In genomic region chr9:112041536-112042243, GRCh38 we compare ENCODE assay signal across 13 cellular contexts.
DNase-seq lines count a peak whose midpoint lies in the region; ATAC-seq and TF ChIP-seq lines count a peak whose summit lies in the region.
"Had no signal": no experiment of that assay in that cellular context is flagged by ENCODE, and none has a peak within 500 bp of the region (broad histone marks: within the 10 kb centered on the region; RNA-seq: fewer than 3 reads in every experiment).

No MANE protein-coding gene starts in this region.

- H3K9me3 Mint-ChIP-seq in activated naive CD4-positive, alpha-beta T cell treated with anti-CD3 and anti-CD28 coated beads, Interleukin-2, amount 10 ng/mL, durations not matched to agents 7 days and 5 days = no peaks in the 10 kb centered on the region
- H3K9me3 Mint-ChIP-seq in activated naive CD4-positive, alpha-beta T cell treated with anti-CD3 and anti-CD28 coated beads for 36 hours = no peaks in the 10 kb centered on the region
- H3K9me3 Mint-ChIP-seq: CD14-positive monocyte had no signal

- no peak overlapping the region for H3K9ac ChIP-seq in iPS-20b (ENCODE audit: low read depth, low read length)

- H3K27me3 ChIP-seq in iPS-20b (ENCODE audit: insufficient read depth, low read length) (no peaks in the 10 kb centered on the region), suprapubic skin (no peaks in the 10 kb centered on the region)

- CTCF ChIA-PET in activated naive CD4-positive, alpha-beta T cell treated with anti-CD3 and anti-CD28 coated beads, Interleukin-2, amount 10 ng/mL, durations not matched to agents 7 days and 5 days (lab: Charles Lee) = no interaction called here
- CTCF ChIA-PET in activated naive CD4-positive, alpha-beta T cell treated with anti-CD3 and anti-CD28 coated beads for 36 hours (lab: Charles Lee) = no interaction called here

- ATAC-seq in GM19023 (IDR thresholded peaks at IDR 0.05; ENCODE audit: unreplicated experiment) = no peak
- no peak for ATAC-seq in HG02840 (IDR thresholded peaks at IDR 0.05; ENCODE audit: low FRiP score, unreplicated experiment)
- ATAC-seq: left colon had no signal

- peaks cover 23% of the 10 kb centered on the region for H3K4me1 ChIP-seq in iPS-20b (ENCODE audit: insufficient read depth, low read length)
- H3K4me1 ChIP-seq in suprapubic skin = no peaks in the 10 kb centered on the region

- 59% methylated on average over 8 of the region's 8 CpGs for WGBS in suprapubic skin

- H3K4me1 Mint-ChIP-seq in activated naive CD4-positive, alpha-beta T cell treated with anti-CD3 and anti-CD28 coated beads, Interleukin-2, amount 10 ng/mL, durations not matched to agents 7 days and 5 days = peaks cover 44% of the 10 kb centered on the region
- peaks cover 25% of the 10 kb centered on the region for H3K4me1 Mint-ChIP-seq in activated naive CD4-positive, alpha-beta T cell treated with anti-CD3 and anti-CD28 coated beads for 36 hours (ENCODE audit: low read depth)

- TF ChIP-seq EP300 in suprapubic skin (IDR thresholded peaks at IDR 0.05) = peak; percentile 54

- intact Hi-C loops in activated naive CD4-positive, alpha-beta T cell treated with anti-CD3 and anti-CD28 coated beads for 36 hours (cut with micrococcal nuclease) = no loop called here

- H3K36me3 Mint-ChIP-seq in activated naive CD4-positive, alpha-beta T cell treated with anti-CD3 and anti-CD28 coated beads, Interleukin-2, amount 10 ng/mL, durations not matched to agents 7 days and 5 days = peaks cover 48% of the 10 kb centered on the region
- H3K36me3 Mint-ChIP-seq in activated naive CD4-positive, alpha-beta T cell treated with anti-CD3 and anti-CD28 coated beads for 36 hours (ENCODE audit: low read depth) = no peaks in the 10 kb centered on the region

- TF ChIP-seq POLR2A in suprapubic skin (IDR thresholded peaks at IDR 0.05) = no peak

- no peak for TF ChIP-seq CTCF in suprapubic skin (IDR thresholded peaks at IDR 0.05)

- H3K27ac ChIP-seq in iPS-20b (ENCODE audit: low read length) (no peak overlapping the region), suprapubic skin (no peak overlapping the region)

- H3K4me3 Mint-ChIP-seq in activated naive CD4-positive, alpha-beta T cell treated with anti-CD3 and anti-CD28 coated beads, Interleukin-2, amount 10 ng/mL, durations not matched to agents 7 days and 5 days = no peak overlapping the region
- no peak overlapping the region for H3K4me3 Mint-ChIP-seq in activated naive CD4-positive, alpha-beta T cell treated with anti-CD3 and anti-CD28 coated beads for 36 hours
- H3K4me3 Mint-ChIP-seq: CD14-positive monocyte had no signal

- H3K27me3 Mint-ChIP-seq in activated naive CD4-positive, alpha-beta T cell treated with anti-CD3 and anti-CD28 coated beads, Interleukin-2, amount 10 ng/mL, durations not matched to agents 7 days and 5 days = peaks cover 10% of the 10 kb centered on the region
- H3K27me3 Mint-ChIP-seq in activated naive CD4-positive, alpha-beta T cell treated with anti-CD3 and anti-CD28 coated beads for 36 hours (ENCODE audit: low read depth) = no peaks in the 10 kb centered on the region

- H3K9me3 ChIP-seq in iPS-20b (ENCODE audit: insufficient read depth, low read depth, low read length) (no peaks in the 10 kb centered on the region), suprapubic skin (no peaks in the 10 kb centered on the region)

- H3K4me3 ChIP-seq in iPS-20b (ENCODE audit: low read length) (0 out of 2 replicates have a peak overlapping the region, but pooled peaks have one; percentile 34), suprapubic skin (no peak overlapping the region)

- DNase-seq in activated naive CD4-positive, alpha-beta T cell treated with anti-CD3 and anti-CD28 coated beads, Interleukin-2, amount 10 ng/mL, durations not matched to agents 7 days and 5 days = no peak
- no peak for DNase-seq in activated naive CD4-positive, alpha-beta T cell treated with anti-CD3 and anti-CD28 coated beads for 36 hours
- DNase-seq in astrocyte of the hippocampus (ENCODE audit: low read depth, low spot score) (peak; percentile 99), suprapubic skin (ENCODE audit: low spot score in 2 of 2) (no peak), inferior parietal cortex (ENCODE audit: extremely low spot score) (no peak)
- DNase-seq: activated T-cell treated with anti-CD3 and anti-CD28 coated beads, Interleukin-2, amount 50 U/mL, for 48 hours; left colon; NCI-H1694 treated with DMSO at 0.1 percent for 48 hours; stimulated activated naive CD4-positive, alpha-beta T cell treated with Interleukin-2 at 50 U/mL for 16 hours had no signal

- H3K36me3 ChIP-seq in iPS-20b (ENCODE audit: insufficient read depth, low read depth, low read length) (no peaks in the 10 kb centered on the region), suprapubic skin (peaks cover 3% of the 10 kb centered on the region)

- H3K27ac Mint-ChIP-seq in activated naive CD4-positive, alpha-beta T cell treated with anti-CD3 and anti-CD28 coated beads, Interleukin-2, amount 10 ng/mL, durations not matched to agents 7 days and 5 days = peak overlapping the region; percentile 65
- no peak overlapping the region for H3K27ac Mint-ChIP-seq in activated naive CD4-positive, alpha-beta T cell treated with anti-CD3 and anti-CD28 coated beads for 36 hours
